11 cellular contexts compared by ENCODE assay signal in the genomic region with DNA sequence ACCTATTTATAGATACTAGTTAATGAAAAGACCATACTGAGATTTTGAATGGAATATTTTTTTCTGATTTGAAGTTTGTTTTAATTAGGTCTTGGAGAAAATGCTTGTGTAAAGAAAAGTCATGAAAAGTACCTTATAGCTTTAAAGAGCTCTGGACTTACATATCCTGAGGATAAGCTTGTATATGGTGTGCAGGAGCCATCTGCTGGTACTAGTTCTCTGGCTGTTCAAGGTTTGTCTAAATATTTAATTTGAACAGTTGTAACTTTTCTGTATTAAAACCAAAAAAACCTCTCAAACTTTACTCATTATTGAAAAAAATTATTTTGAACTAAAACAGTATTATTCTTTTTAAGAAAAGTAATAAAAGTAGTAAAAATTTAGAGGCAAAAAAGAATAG. TPM values are rescaled to one million over a fixed set of nuclear protein-coding genes. Genes with fewer than 3 reads are reported as not detected.
DNase-seq lines count a peak whose midpoint lies in the region; ATAC-seq and TF ChIP-seq lines count a peak whose summit lies in the region.
"Had no signal": no experiment of that assay in that cellular context is flagged by ENCODE, and none has a peak within 500 bp of the region (broad histone marks: within the 10 kb centered on the region; RNA-seq: fewer than 3 reads in every experiment).

No MANE protein-coding gene starts in this region.

- H2AFZ ChIP-seq in neural progenitor cell (replicated peaks), result no peak overlapping the region

- DNase-seq in NCI-H1092 treated with DMSO at 0.1 percent for 48 hours (lab: John Stamatoyannopoulos, UW) (peak; percentile 3), NCI-H1092 (lab: John Stamatoyannopoulos, UW) (no peak), NAMALWA (ENCODE audit: low spot score) (peak; percentile 23), dermis microvascular lymphatic vessel endothelial cell (ENCODE audit: low read depth in 2 of 2) (peak; percentile 17 to 47), neural progenitor cell (ENCODE audit: low spot score) (no peak), cerebellar nuclear complex (lab: John Stamatoyannopoulos, UW) (no peak)
- no peak for DNase-seq in activated CD4-positive, alpha-beta memory T cell treated with anti-CD3 and anti-CD28 coated beads for 36 hours
- DNase-seq: body of pancreas had no signal

- H3K27me3 Mint-ChIP-seq in neural progenitor cell (ENCODE audit: insufficient read depth, low read depth), result no peaks in the 10 kb centered on the region
- H3K27me3 Mint-ChIP-seq in activated CD4-positive, alpha-beta memory T cell treated with anti-CD3 and anti-CD28 coated beads for 36 hours, result no peaks in the 10 kb centered on the region
- H3K27me3 Mint-ChIP-seq: naive thymus-derived CD8-positive, alpha-beta T cell had no signal

- H3K9me3 ChIP-seq in neural progenitor cell (ENCODE audit: low read depth), result no peaks in the 10 kb centered on the region

- no peak overlapping the region for H3K4me3 Mint-ChIP-seq in neural progenitor cell
- no peak overlapping the region for H3K4me3 Mint-ChIP-seq in activated CD4-positive, alpha-beta memory T cell treated with anti-CD3 and anti-CD28 coated beads for 36 hours
- H3K4me3 Mint-ChIP-seq: naive thymus-derived CD8-positive, alpha-beta T cell had no signal

- no peaks in the 10 kb centered on the region for H3K9me3 Mint-ChIP-seq in neural progenitor cell
- no peaks in the 10 kb centered on the region for H3K9me3 Mint-ChIP-seq in activated CD4-positive, alpha-beta memory T cell treated with anti-CD3 and anti-CD28 coated beads for 36 hours
- H3K9me3 Mint-ChIP-seq: naive thymus-derived CD8-positive, alpha-beta T cell had no signal

- no peaks in the 10 kb centered on the region for H3K4me1 Mint-ChIP-seq in neural progenitor cell
- no peaks in the 10 kb centered on the region for H3K4me1 Mint-ChIP-seq in activated CD4-positive, alpha-beta memory T cell treated with anti-CD3 and anti-CD28 coated beads for 36 hours (ENCODE audit: low read depth)

- H3K4me3 ChIP-seq in neural progenitor cell, result no peak overlapping the region
- H3K4me3 ChIP-seq: body of pancreas, SK-N-MC had no signal

- H3K27ac ChIP-seq in neural progenitor cell, result no peak overlapping the region
- H3K27ac ChIP-seq: body of pancreas, SK-N-MC had no signal

- intact Hi-C loops in activated CD4-positive, alpha-beta memory T cell treated with anti-CD3 and anti-CD28 coated beads for 36 hours (cut with micrococcal nuclease), result loop anchor here (2.0 kb wide), 1 partner anchor 53 kb away; a partner anchor contains a TSS

- no peaks in the 10 kb centered on the region for H3K27me3 ChIP-seq in neural progenitor cell
- H3K27me3 ChIP-seq: body of pancreas had no signal

- CTCF ChIA-PET in activated CD4-positive, alpha-beta memory T cell treated with anti-CD3 and anti-CD28 coated beads for 36 hours (lab: Charles Lee), result interaction anchor here (1.1 to 2.2 kb wide), 4 partner anchors 12 to 74 kb away, joined by 3 to 13 read pairs (median 7); a partner anchor contains a TSS

- POLR2A ChIA-PET in activated CD4-positive, alpha-beta memory T cell treated with anti-CD3 and anti-CD28 coated beads for 36 hours (lab: Charles Lee), result interaction anchor here (0.7 kb wide), 1 partner anchor 20 kb away, joined by 3 read pairs; no protein-coding TSS in a partner anchor

- no peak overlapping the region for H3K9ac ChIP-seq in neural progenitor cell

- H3K4me1 ChIP-seq in neural progenitor cell, result no peaks in the 10 kb centered on the region
- H3K4me1 ChIP-seq: body of pancreas had no signal

- peaks cover 11% of the 10 kb centered on the region for H3K36me3 Mint-ChIP-seq in neural progenitor cell
- peaks cover 3% of the 10 kb centered on the region for H3K36me3 Mint-ChIP-seq in activated CD4-positive, alpha-beta memory T cell treated with anti-CD3 and anti-CD28 coated beads for 36 hours

- H3K79me2 ChIP-seq in neural progenitor cell (ENCODE audit: low read depth), result no peaks in the 10 kb centered on the region

- H3K36me3 ChIP-seq in neural progenitor cell, result no peaks in the 10 kb centered on the region

- peak; percentile 29 for TF ChIP-seq CTCF in neural progenitor cell (IDR thresholded peaks at IDR 0.05)

- ATAC-seq in HG02798 (IDR thresholded peaks at IDR 0.05; ENCODE audit: poor library complexity, unreplicated experiment), result no peak
- ATAC-seq: body of pancreas; naive thymus-derived CD8-positive, alpha-beta T cell had no signal

- no peaks in the 10 kb centered on the region for H4K20me1 ChIP-seq in neural progenitor cell (ENCODE audit: low read depth)

- no peak overlapping the region for H3K27ac Mint-ChIP-seq in neural progenitor cell
- H3K27ac Mint-ChIP-seq in activated CD4-positive, alpha-beta memory T cell treated with anti-CD3 and anti-CD28 coated beads for 36 hours, result no peak overlapping the region

- peaks cover 18% of the 10 kb centered on the region for H3F3A ChIP-seq in neural progenitor cell (ENCODE audit: low read depth)

- no peak overlapping the region for H3K4me2 ChIP-seq in neural progenitor cell

RNA-seq across cellular contexts. Expression of a gene that starts 50.2 kb away (rescaled TPM):
- total RNA-seq in dermis microvascular lymphatic vessel endothelial cell (43.5 and 47.4 TPM in 2 replicates), neural progenitor cell (ENCODE audit: low replicate concordance) (19.1 and 31.7 TPM in 2 replicates)
- total RNA-seq in activated CD4-positive, alpha-beta memory T cell treated with anti-CD3 and anti-CD28 coated beads for 36 hours, result 10 to 100 TPM; 16.2 to 18.1 TPM

RNA-seq across cellular contexts. Expression of a gene that starts 52.7 kb away (rescaled TPM):
- total RNA-seq in dermis microvascular lymphatic vessel endothelial cell (30.0 and 30.4 TPM in 2 replicates), neural progenitor cell (ENCODE audit: low replicate concordance) (98.5 and 146 TPM in 2 replicates)
- 100 to 1,000 TPM; 109 to 110 TPM for total RNA-seq in activated CD4-positive, alpha-beta memory T cell treated with anti-CD3 and anti-CD28 coated beads for 36 hours

Comparison
In these comparisons a context has a peak if more than half of its experiments do, and no peak if none do; other contexts are left out.
1. DNase-seq: peak in NCI-H1092 treated with DMSO at 0.1 percent for 48 hours (single experiment), NAMALWA (single experiment) and dermis microvascular lymphatic vessel endothelial cell (2 of 2); none in NCI-H1092 (single experiment), neural progenitor cell (single experiment), cerebellar nuclear complex (0 of 2) and activated CD4-positive, alpha-beta memory T cell treated with anti-CD3 and anti-CD28 coated beads for 36 hours (single experiment).